ENCODE assay signal across 12 cellular contexts in the genomic region with DNA sequence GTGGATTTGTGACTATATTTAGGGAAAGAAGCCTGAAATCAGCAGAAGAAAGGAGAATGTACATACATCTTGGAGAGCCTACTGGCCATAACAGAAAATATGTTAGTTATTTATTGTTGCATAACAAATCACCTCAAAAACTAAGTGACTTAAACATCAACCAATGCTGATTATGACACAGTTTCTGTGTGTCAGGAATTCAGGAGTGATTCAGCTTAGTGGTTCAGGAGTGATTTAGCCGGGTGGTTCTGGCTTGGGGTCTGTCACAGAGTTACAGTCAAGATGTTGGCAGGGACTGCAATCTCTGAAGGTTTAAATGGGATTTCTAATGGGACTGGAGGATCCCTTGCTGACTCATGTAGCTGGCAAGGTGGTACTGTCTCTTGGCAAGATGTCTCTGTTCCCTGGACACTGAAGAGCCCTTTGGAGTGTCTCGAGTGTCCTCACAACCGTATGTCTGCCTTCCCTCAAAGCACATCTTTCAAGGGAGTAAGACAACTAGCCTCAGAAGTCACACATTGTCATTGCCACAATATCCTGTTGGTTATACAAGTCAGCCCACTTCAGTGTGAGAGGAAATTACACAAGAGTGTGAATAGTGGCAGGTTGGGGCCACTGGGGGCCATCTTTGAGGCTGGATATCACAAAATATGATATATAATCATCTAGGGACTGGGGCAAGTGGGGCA.
A peak's percentile ranks its signal among the peaks of the same experiment; 100 is the strongest.
DNase-seq lines count a peak whose midpoint lies in the region; ATAC-seq and TF ChIP-seq lines count a peak whose summit lies in the region.
"Had no signal": no experiment of that assay in that cellular context is flagged by ENCODE, and none has a peak within 500 bp of the region (broad histone marks: within the 10 kb centered on the region; RNA-seq: fewer than 3 reads in every experiment).

No MANE protein-coding gene starts in this region.

- H3K27me3 ChIP-seq in MG63 = peaks cover 3% of the 10 kb centered on the region; the same call in 1 of the 2 replicates
- no peaks in the 10 kb centered on the region for H3K27me3 ChIP-seq in neutrophil

- peak overlapping the region; percentile 77 for H3K27ac ChIP-seq in neutrophil
- H3K27ac ChIP-seq: KMS-11, psoas muscle had no signal

- ATAC-seq in activated naive CD8-positive, alpha-beta T cell treated with anti-CD3 and anti-CD28 coated beads, Interleukin-2, amount 10 ng/mL, durations not matched to agents 7 days and 5 days (ENCODE audit: low read depth) = peak; percentile 98
- peak; percentile 93 for ATAC-seq in activated CD8-positive, alpha-beta T cell treated with anti-CD3 and anti-CD28 coated beads, Interleukin-2, amount 10 ng/mL, durations not matched to agents 7 days and 5 days
- no peak for ATAC-seq in HG03520 (IDR thresholded peaks at IDR 0.05; ENCODE audit: unreplicated experiment)
- no peak for ATAC-seq in stimulated activated memory B cell treated with anti-CD40 and anti-IgM and Interleukin-4, amounts not matched to agents 10 μg/mL and 1 μg/mL and 100 μg/mL, for 72 hours

- H3K4me3 ChIP-seq in MG63 = no peak overlapping the region
- H3K4me3 ChIP-seq in neutrophil (ENCODE audit: low read depth in 1 of 2, low read length in 1 of 2) = no peak overlapping the region
- H3K4me3 ChIP-seq: psoas muscle had no signal

- peaks cover 3% of the 10 kb centered on the region for H3K27me3 Mint-ChIP-seq in activated naive CD8-positive, alpha-beta T cell treated with anti-CD3 and anti-CD28 coated beads, Interleukin-2, amount 10 ng/mL, durations not matched to agents 7 days and 5 days
- H3K27me3 Mint-ChIP-seq in activated naive CD8-positive, alpha-beta T cell treated with anti-CD3 and anti-CD28 coated beads for 36 hours = peaks cover 4% of the 10 kb centered on the region
- peaks cover 21% of the 10 kb centered on the region for H3K27me3 Mint-ChIP-seq in activated CD8-positive, alpha-beta T cell treated with anti-CD3 and anti-CD28 coated beads, Interleukin-2, amount 10 ng/mL, durations not matched to agents 7 days and 5 days (ENCODE audit: low read depth)
- no peaks in the 10 kb centered on the region for H3K27me3 Mint-ChIP-seq in stimulated activated memory B cell treated with anti-CD40 and anti-IgM and Interleukin-4, amounts not matched to agents 10 μg/mL and 1 μg/mL and 100 μg/mL, for 72 hours

- H3K4me1 Mint-ChIP-seq in activated naive CD8-positive, alpha-beta T cell treated with anti-CD3 and anti-CD28 coated beads, Interleukin-2, amount 10 ng/mL, durations not matched to agents 7 days and 5 days = peaks cover 37% of the 10 kb centered on the region
- peaks cover 14% of the 10 kb centered on the region for H3K4me1 Mint-ChIP-seq in activated naive CD8-positive, alpha-beta T cell treated with anti-CD3 and anti-CD28 coated beads for 36 hours
- peaks cover 33% of the 10 kb centered on the region for H3K4me1 Mint-ChIP-seq in activated CD8-positive, alpha-beta T cell treated with anti-CD3 and anti-CD28 coated beads, Interleukin-2, amount 10 ng/mL, durations not matched to agents 7 days and 5 days (ENCODE audit: low read depth)
- no peaks in the 10 kb centered on the region for H3K4me1 Mint-ChIP-seq in stimulated activated memory B cell treated with anti-CD40 and anti-IgM and Interleukin-4, amounts not matched to agents 10 μg/mL and 1 μg/mL and 100 μg/mL, for 72 hours

- POLR2A ChIA-PET in activated naive CD8-positive, alpha-beta T cell treated with anti-CD3 and anti-CD28 coated beads, Interleukin-2, amount 10 ng/mL, durations not matched to agents 7 days and 5 days (lab: Charles Lee) = interaction anchor here (1.2 to 1.9 kb wide), 5 partner anchors 37 to 172 kb away, joined by 3 to 15 read pairs (median 3); no protein-coding TSS in a partner anchor
- POLR2A ChIA-PET in activated CD8-positive, alpha-beta T cell treated with anti-CD3 and anti-CD28 coated beads, Interleukin-2, amount 10 ng/mL, durations not matched to agents 7 days and 5 days (lab: Charles Lee) = interaction anchor here (0.5 kb wide), 1 partner anchor 22 kb away, joined by 3 read pairs; no protein-coding TSS in a partner anchor

- peaks cover 20 to 24% of the 10 kb centered on the region in 2 experiments for H3K4me1 ChIP-seq in neutrophil (ENCODE audit: control insufficient read depth in 1 of 2, insufficient read depth in 1 of 2, low read depth in 1 of 2, low read length in 1 of 2)
- H3K4me1 ChIP-seq: psoas muscle had no signal

- peak overlapping the region; percentile 70 for H3K4me3 Mint-ChIP-seq in activated naive CD8-positive, alpha-beta T cell treated with anti-CD3 and anti-CD28 coated beads, Interleukin-2, amount 10 ng/mL, durations not matched to agents 7 days and 5 days
- no peak overlapping the region for H3K4me3 Mint-ChIP-seq in activated naive CD8-positive, alpha-beta T cell treated with anti-CD3 and anti-CD28 coated beads for 36 hours
- H3K4me3 Mint-ChIP-seq in activated CD8-positive, alpha-beta T cell treated with anti-CD3 and anti-CD28 coated beads, Interleukin-2, amount 10 ng/mL, durations not matched to agents 7 days and 5 days = peak overlapping the region; percentile 23
- no peak overlapping the region for H3K4me3 Mint-ChIP-seq in stimulated activated memory B cell treated with anti-CD40 and anti-IgM and Interleukin-4, amounts not matched to agents 10 μg/mL and 1 μg/mL and 100 μg/mL, for 72 hours

- H3K36me3 Mint-ChIP-seq in activated naive CD8-positive, alpha-beta T cell treated with anti-CD3 and anti-CD28 coated beads, Interleukin-2, amount 10 ng/mL, durations not matched to agents 7 days and 5 days = peaks cover 36% of the 10 kb centered on the region
- H3K36me3 Mint-ChIP-seq in activated naive CD8-positive, alpha-beta T cell treated with anti-CD3 and anti-CD28 coated beads for 36 hours = no peaks in the 10 kb centered on the region
- peaks cover 14% of the 10 kb centered on the region for H3K36me3 Mint-ChIP-seq in activated CD8-positive, alpha-beta T cell treated with anti-CD3 and anti-CD28 coated beads, Interleukin-2, amount 10 ng/mL, durations not matched to agents 7 days and 5 days (ENCODE audit: low read depth)
- no peaks in the 10 kb centered on the region for H3K36me3 Mint-ChIP-seq in stimulated activated memory B cell treated with anti-CD40 and anti-IgM and Interleukin-4, amounts not matched to agents 10 μg/mL and 1 μg/mL and 100 μg/mL, for 72 hours

- no peak for TF ChIP-seq CTCF in neutrophil (IDR thresholded peaks at IDR 0.05)

- CTCF ChIA-PET in activated CD8-positive, alpha-beta T cell treated with anti-CD3 and anti-CD28 coated beads, Interleukin-2, amount 10 ng/mL, durations not matched to agents 7 days and 5 days (lab: Charles Lee) = interaction anchor here (1.5 to 1.9 kb wide), 3 partner anchors 10 to 47 kb away, joined by 4 to 5 read pairs (median 5); no protein-coding TSS in a partner anchor

- DNase-seq in activated naive CD8-positive, alpha-beta T cell treated with anti-CD3 and anti-CD28 coated beads, Interleukin-2, amount 10 ng/mL, durations not matched to agents 7 days and 5 days = no peak
- no peak for DNase-seq in activated naive CD8-positive, alpha-beta T cell treated with anti-CD3 and anti-CD28 coated beads for 36 hours
- DNase-seq in MG63 (peak; percentile 25), NCI-H774 (lab: John Stamatoyannopoulos, UW) (no peak)
- DNase-seq in activated CD8-positive, alpha-beta T cell treated with anti-CD3 and anti-CD28 coated beads, Interleukin-2, amount 10 ng/mL, durations not matched to agents 7 days and 5 days = peak; percentile 65
- DNase-seq: psoas muscle; Right ventricle myocardium superior; stimulated activated CD4-positive, alpha-beta T cell treated with anti-CD3 and anti-CD28 coated beads, Interleukin-4, amount 100 ng/mL, for 1 hour had no signal

- no peaks in the 10 kb centered on the region for H3K9me3 ChIP-seq in MG63
- H3K9me3 ChIP-seq in neutrophil = no peaks in the 10 kb centered on the region
- H3K9me3 ChIP-seq: psoas muscle had no signal

- peaks cover 20% of the 10 kb centered on the region for H3K9me3 Mint-ChIP-seq in activated naive CD8-positive, alpha-beta T cell treated with anti-CD3 and anti-CD28 coated beads, Interleukin-2, amount 10 ng/mL, durations not matched to agents 7 days and 5 days
- peaks cover 2% of the 10 kb centered on the region for H3K9me3 Mint-ChIP-seq in activated naive CD8-positive, alpha-beta T cell treated with anti-CD3 and anti-CD28 coated beads for 36 hours
- H3K9me3 Mint-ChIP-seq in activated CD8-positive, alpha-beta T cell treated with anti-CD3 and anti-CD28 coated beads, Interleukin-2, amount 10 ng/mL, durations not matched to agents 7 days and 5 days (ENCODE audit: insufficient read depth) = peaks cover 3% of the 10 kb centered on the region
- H3K9me3 Mint-ChIP-seq in stimulated activated memory B cell treated with anti-CD40 and anti-IgM and Interleukin-4, amounts not matched to agents 10 μg/mL and 1 μg/mL and 100 μg/mL, for 72 hours = no peaks in the 10 kb centered on the region

- H3K27ac Mint-ChIP-seq in activated naive CD8-positive, alpha-beta T cell treated with anti-CD3 and anti-CD28 coated beads, Interleukin-2, amount 10 ng/mL, durations not matched to agents 7 days and 5 days = peak overlapping the region; percentile 93
- no peak overlapping the region for H3K27ac Mint-ChIP-seq in activated naive CD8-positive, alpha-beta T cell treated with anti-CD3 and anti-CD28 coated beads for 36 hours
- peak overlapping the region; percentile 92 for H3K27ac Mint-ChIP-seq in activated CD8-positive, alpha-beta T cell treated with anti-CD3 and anti-CD28 coated beads, Interleukin-2, amount 10 ng/mL, durations not matched to agents 7 days and 5 days
- no peak overlapping the region for H3K27ac Mint-ChIP-seq in stimulated activated memory B cell treated with anti-CD40 and anti-IgM and Interleukin-4, amounts not matched to agents 10 μg/mL and 1 μg/mL and 100 μg/mL, for 72 hours

- H3K36me3 ChIP-seq in MG63 (no peaks in the 10 kb centered on the region), neutrophil (no peaks in the 10 kb centered on the region)

Comparison
In these comparisons a context has a peak if more than half of its experiments do, and no peak if none do; other contexts are left out.
1. H3K27ac Mint-ChIP-seq: peak in activated naive CD8-positive, alpha-beta T cell treated with anti-CD3 and anti-CD28 coated beads, Interleukin-2, amount 10 ng/mL, durations not matched to agents 7 days and 5 days (single experiment) and activated CD8-positive, alpha-beta T cell treated with anti-CD3 and anti-CD28 coated beads, Interleukin-2, amount 10 ng/mL, durations not matched to agents 7 days and 5 days (single experiment); none in activated naive CD8-positive, alpha-beta T cell treated with anti-CD3 and anti-CD28 coated beads for 36 hours (single experiment) and stimulated activated memory B cell treated with anti-CD40 and anti-IgM and Interleukin-4, amounts not matched to agents 10 μg/mL and 1 μg/mL and 100 μg/mL, for 72 hours (single experiment).
2. H3K4me3 Mint-ChIP-seq: peak in activated naive CD8-positive, alpha-beta T cell treated with anti-CD3 and anti-CD28 coated beads, Interleukin-2, amount 10 ng/mL, durations not matched to agents 7 days and 5 days (single experiment) and activated CD8-positive, alpha-beta T cell treated with anti-CD3 and anti-CD28 coated beads, Interleukin-2, amount 10 ng/mL, durations not matched to agents 7 days and 5 days (single experiment); none in activated naive CD8-positive, alpha-beta T cell treated with anti-CD3 and anti-CD28 coated beads for 36 hours (single experiment) and stimulated activated memory B cell treated with anti-CD40 and anti-IgM and Interleukin-4, amounts not matched to agents 10 μg/mL and 1 μg/mL and 100 μg/mL, for 72 hours (single experiment).
3. ATAC-seq: peak in activated naive CD8-positive, alpha-beta T cell treated with anti-CD3 and anti-CD28 coated beads, Interleukin-2, amount 10 ng/mL, durations not matched to agents 7 days and 5 days (single experiment) and activated CD8-positive, alpha-beta T cell treated with anti-CD3 and anti-CD28 coated beads, Interleukin-2, amount 10 ng/mL, durations not matched to agents 7 days and 5 days (single experiment); none in HG03520 (single experiment) and stimulated activated memory B cell treated with anti-CD40 and anti-IgM and Interleukin-4, amounts not matched to agents 10 μg/mL and 1 μg/mL and 100 μg/mL, for 72 hours (single experiment).
4. DNase-seq: peak in MG63 (single experiment) and activated CD8-positive, alpha-beta T cell treated with anti-CD3 and anti-CD28 coated beads, Interleukin-2, amount 10 ng/mL, durations not matched to agents 7 days and 5 days (single experiment); none in activated naive CD8-positive, alpha-beta T cell treated with anti-CD3 and anti-CD28 coated beads, Interleukin-2, amount 10 ng/mL, durations not matched to agents 7 days and 5 days (single experiment), activated naive CD8-positive, alpha-beta T cell treated with anti-CD3 and anti-CD28 coated beads for 36 hours (single experiment) and NCI-H774 (single experiment).